ENCODE assay signal across 8 cellular contexts in the genomic region with DNA sequence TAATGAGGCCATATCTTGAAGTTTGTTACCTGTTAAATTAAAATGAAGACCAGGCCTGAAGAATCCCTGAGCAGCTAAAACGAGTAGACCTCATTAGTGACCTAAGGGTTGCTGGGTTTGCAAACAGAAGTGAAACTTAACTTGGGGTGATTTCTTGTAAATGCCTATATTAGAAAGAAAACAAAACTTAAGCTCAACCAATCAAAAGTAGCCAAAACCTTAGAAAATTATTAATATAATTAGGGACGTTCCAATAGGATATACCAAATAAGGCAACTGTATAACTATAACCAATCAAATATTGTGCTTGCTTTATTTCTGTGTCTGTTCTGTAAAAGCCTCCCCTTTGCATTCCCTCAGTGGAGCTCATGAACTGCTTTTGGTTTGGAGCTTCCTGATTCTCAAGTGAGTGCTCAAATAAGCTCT.
DNase-seq lines count a peak whose midpoint lies in the region; ATAC-seq and TF ChIP-seq lines count a peak whose summit lies in the region.

No MANE protein-coding gene starts in this region.

- TF ChIP-seq CTCF in SK-N-SH (IDR thresholded peaks at IDR 0.05) (no peak), thyroid gland (IDR thresholded peaks at IDR 0.05) (no peak)

- CTCF ChIA-PET in SK-N-SH (lab: Yijun Ruan, JAX), result interaction anchor here (1.3 to 1.9 kb wide), 2 partner anchors 223 to 539 kb away, joined by 4 read pairs; no protein-coding TSS in a partner anchor

- no peak overlapping the region for H3K4me2 ChIP-seq in SK-N-SH

- H3K36me3 ChIP-seq in SK-N-SH (replicated peaks in 1 of 2; ENCODE audit: control insufficient read depth in 1 of 2, insufficient read depth in 2 of 2, low read length in 1 of 2) (no peaks in the 10 kb centered on the region), thyroid gland (no peaks in the 10 kb centered on the region)

- H2AFZ ChIP-seq in SK-N-SH (ENCODE audit: low read depth), result no peak overlapping the region

- H3K9me3 ChIP-seq in SK-N-SH (no peaks in the 10 kb centered on the region), thyroid gland (no peaks in the 10 kb centered on the region)

- intact Hi-C loops in thyroid gland (cut with DNase I), result no loop called here

- H3K9me2 ChIP-seq in SK-N-SH, result no peaks in the 10 kb centered on the region

- H3K4me3 ChIP-seq in SK-N-SH (ENCODE audit: low read depth in 2 of 2, low read length in 1 of 2) (no peak overlapping the region), thyroid gland (replicated peaks in 1 of 3) (no peak overlapping the region)

- no peak for TF ChIP-seq EP300 in SK-N-SH (IDR thresholded peaks at IDR 0.05; ENCODE audit: borderline replicate concordance in 1 of 2, low read depth in 1 of 2, low read length in 1 of 2)

- H3K27ac ChIP-seq in cingulate gyrus (ENCODE audit: low read depth, low read length) (peak overlapping the region; percentile 95), SK-N-SH (ENCODE audit: low read depth in 2 of 2, low read length in 1 of 2) (no peak overlapping the region), thyroid gland (no peak overlapping the region)

- POLR2A ChIA-PET in SK-N-SH (lab: Yijun Ruan, JAX), result no interaction called here

- no peak for DNase-seq in DMS53 (lab: John Stamatoyannopoulos, UW)
- no peak for DNase-seq in SK-N-SH
- DNase-seq in DMS 273 (lab: John Stamatoyannopoulos, UW; ENCODE audit: unreplicated experiment), result no peak
- no peak for DNase-seq in thyroid gland

- no peaks in the 10 kb centered on the region for H3K4me1 ChIP-seq in SK-N-SH (ENCODE audit: control insufficient read depth in 1 of 2, insufficient read depth in 2 of 2, low read depth in 1 of 2, low read length in 1 of 2)
- no peaks in the 10 kb centered on the region for H3K4me1 ChIP-seq in thyroid gland

- TF ChIP-seq POLR2A in thyroid gland (IDR thresholded peaks at IDR 0.05), result no peak

- 62% methylated on average over 2 of the region's 2 CpGs for WGBS in SK-N-SH (ENCODE audit: low lambda C conversion rate)
- 72 to 75% methylated on average over 2 of the region's 2 CpGs for WGBS in thyroid gland, 2 donors

- TF ChIP-seq RAD21 in SK-N-SH (IDR thresholded peaks at IDR 0.05; ENCODE audit: low read length), result no peak

- no peaks in the 10 kb centered on the region for H4K20me1 ChIP-seq in SK-N-SH (ENCODE audit: insufficient read depth)

- H3K79me2 ChIP-seq in SK-N-SH (ENCODE audit: insufficient read depth), result no peaks in the 10 kb centered on the region

- H3K27me3 ChIP-seq in SK-N-SH (ENCODE audit: insufficient read depth), result no peaks in the 10 kb centered on the region
- no peaks in the 10 kb centered on the region for H3K27me3 ChIP-seq in thyroid gland

- no peak overlapping the region for H3K9ac ChIP-seq in SK-N-SH

- peak; percentile 81 for ATAC-seq in GM18517 (IDR thresholded peaks at IDR 0.05; ENCODE audit: unreplicated experiment)
- peak; percentile 82 for ATAC-seq in GM21367 (IDR thresholded peaks at IDR 0.05; ENCODE audit: unreplicated experiment)
- ATAC-seq in HG03159 (IDR thresholded peaks at IDR 0.05; ENCODE audit: unreplicated experiment), result peak; percentile 88

- no peaks in the 10 kb centered on the region for H3F3A ChIP-seq in SK-N-SH (replicated peaks; ENCODE audit: insufficient read depth)

TF ChIP-seq in SK-N-SH, 30 proteins besides CTCF, POLR2A, EP300 and RAD21:
- TF ChIP-seq RCOR1 (IDR thresholded peaks at IDR 0.05; ENCODE audit: low read length) (no peak), RFX5 (IDR thresholded peaks at IDR 0.05; ENCODE audit: low read length) (no peak), FOSL2 (IDR thresholded peaks at IDR 0.05; ENCODE audit: borderline replicate concordance, low read depth) (no peak), TCF12 (IDR thresholded peaks at IDR 0.05) (no peak), TEAD4 (IDR thresholded peaks at IDR 0.05; ENCODE audit: borderline replicate concordance, insufficient read depth) (no peak), GABPA (IDR thresholded peaks at IDR 0.05; ENCODE audit: low read depth) (no peak), FOXJ3 (CRISPR knock-in tag; IDR thresholded peaks at IDR 0.05) (no peak), MXI1 (IDR thresholded peaks at IDR 0.05; ENCODE audit: low read depth, low read length) (no peak), NFIC (IDR thresholded peaks at IDR 0.05; ENCODE audit: borderline replicate concordance) (no peak)
- TF ChIP-seq, protein P1, sequence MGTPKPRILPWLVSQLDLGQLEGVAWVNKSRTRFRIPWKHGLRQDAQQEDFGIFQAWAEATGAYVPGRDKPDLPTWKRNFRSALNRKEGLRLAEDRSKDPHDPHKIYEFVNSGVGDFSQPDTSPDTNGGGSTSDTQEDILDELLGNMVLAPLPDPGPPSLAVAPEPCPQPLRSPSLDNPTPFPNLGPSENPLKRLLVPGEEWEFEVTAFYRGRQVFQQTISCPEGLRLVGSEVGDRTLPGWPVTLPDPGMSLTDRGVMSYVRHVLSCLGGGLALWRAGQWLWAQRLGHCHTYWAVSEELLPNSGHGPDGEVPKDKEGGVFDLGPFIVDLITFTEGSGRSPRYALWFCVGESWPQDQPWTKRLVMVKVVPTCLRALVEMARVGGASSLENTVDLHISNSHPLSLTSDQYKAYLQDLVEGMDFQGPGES (IDR thresholded peaks at IDR 0.05; ENCODE audit: low read depth, low read length), result no peak
- TF ChIP-seq, protein P2, sequence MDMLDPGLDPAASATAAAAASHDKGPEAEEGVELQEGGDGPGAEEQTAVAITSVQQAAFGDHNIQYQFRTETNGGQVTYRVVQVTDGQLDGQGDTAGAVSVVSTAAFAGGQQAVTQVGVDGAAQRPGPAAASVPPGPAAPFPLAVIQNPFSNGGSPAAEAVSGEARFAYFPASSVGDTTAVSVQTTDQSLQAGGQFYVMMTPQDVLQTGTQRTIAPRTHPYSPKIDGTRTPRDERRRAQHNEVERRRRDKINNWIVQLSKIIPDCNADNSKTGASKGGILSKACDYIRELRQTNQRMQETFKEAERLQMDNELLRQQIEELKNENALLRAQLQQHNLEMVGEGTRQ (IDR thresholded peaks at IDR 0.05; ENCODE audit: borderline replicate concordance, low read depth, low read length), result no peak
- TF ChIP-seq, protein P3, sequence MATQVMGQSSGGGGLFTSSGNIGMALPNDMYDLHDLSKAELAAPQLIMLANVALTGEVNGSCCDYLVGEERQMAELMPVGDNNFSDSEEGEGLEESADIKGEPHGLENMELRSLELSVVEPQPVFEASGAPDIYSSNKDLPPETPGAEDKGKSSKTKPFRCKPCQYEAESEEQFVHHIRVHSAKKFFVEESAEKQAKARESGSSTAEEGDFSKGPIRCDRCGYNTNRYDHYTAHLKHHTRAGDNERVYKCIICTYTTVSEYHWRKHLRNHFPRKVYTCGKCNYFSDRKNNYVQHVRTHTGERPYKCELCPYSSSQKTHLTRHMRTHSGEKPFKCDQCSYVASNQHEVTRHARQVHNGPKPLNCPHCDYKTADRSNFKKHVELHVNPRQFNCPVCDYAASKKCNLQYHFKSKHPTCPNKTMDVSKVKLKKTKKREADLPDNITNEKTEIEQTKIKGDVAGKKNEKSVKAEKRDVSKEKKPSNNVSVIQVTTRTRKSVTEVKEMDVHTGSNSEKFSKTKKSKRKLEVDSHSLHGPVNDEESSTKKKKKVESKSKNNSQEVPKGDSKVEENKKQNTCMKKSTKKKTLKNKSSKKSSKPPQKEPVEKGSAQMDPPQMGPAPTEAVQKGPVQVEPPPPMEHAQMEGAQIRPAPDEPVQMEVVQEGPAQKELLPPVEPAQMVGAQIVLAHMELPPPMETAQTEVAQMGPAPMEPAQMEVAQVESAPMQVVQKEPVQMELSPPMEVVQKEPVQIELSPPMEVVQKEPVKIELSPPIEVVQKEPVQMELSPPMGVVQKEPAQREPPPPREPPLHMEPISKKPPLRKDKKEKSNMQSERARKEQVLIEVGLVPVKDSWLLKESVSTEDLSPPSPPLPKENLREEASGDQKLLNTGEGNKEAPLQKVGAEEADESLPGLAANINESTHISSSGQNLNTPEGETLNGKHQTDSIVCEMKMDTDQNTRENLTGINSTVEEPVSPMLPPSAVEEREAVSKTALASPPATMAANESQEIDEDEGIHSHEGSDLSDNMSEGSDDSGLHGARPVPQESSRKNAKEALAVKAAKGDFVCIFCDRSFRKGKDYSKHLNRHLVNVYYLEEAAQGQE (IDR thresholded peaks at IDR 0.05; ENCODE audit: low read depth, low read length), result no peak
- TF ChIP-seq, protein P4, sequence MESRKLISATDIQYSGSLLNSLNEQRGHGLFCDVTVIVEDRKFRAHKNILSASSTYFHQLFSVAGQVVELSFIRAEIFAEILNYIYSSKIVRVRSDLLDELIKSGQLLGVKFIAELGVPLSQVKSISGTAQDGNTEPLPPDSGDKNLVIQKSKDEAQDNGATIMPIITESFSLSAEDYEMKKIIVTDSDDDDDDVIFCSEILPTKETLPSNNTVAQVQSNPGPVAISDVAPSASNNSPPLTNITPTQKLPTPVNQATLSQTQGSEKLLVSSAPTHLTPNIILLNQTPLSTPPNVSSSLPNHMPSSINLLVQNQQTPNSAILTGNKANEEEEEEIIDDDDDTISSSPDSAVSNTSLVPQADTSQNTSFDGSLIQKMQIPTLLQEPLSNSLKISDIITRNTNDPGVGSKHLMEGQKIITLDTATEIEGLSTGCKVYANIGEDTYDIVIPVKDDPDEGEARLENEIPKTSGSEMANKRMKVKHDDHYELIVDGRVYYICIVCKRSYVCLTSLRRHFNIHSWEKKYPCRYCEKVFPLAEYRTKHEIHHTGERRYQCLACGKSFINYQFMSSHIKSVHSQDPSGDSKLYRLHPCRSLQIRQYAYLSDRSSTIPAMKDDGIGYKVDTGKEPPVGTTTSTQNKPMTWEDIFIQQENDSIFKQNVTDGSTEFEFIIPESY (IDR thresholded peaks at IDR 0.05; ENCODE audit: borderline replicate concordance, low read depth), result no peak
- TF ChIP-seq, protein P5, sequence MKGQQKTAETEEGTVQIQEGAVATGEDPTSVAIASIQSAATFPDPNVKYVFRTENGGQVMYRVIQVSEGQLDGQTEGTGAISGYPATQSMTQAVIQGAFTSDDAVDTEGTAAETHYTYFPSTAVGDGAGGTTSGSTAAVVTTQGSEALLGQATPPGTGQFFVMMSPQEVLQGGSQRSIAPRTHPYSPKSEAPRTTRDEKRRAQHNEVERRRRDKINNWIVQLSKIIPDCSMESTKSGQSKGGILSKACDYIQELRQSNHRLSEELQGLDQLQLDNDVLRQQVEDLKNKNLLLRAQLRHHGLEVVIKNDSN (IDR thresholded peaks at IDR 0.05; ENCODE audit: borderline replicate concordance, low read depth), result no peak
